ENCODE assay signal across 1 cellular context in genomic region chr7:121395961-121396757, GRCh38.
TF ChIP-seq lines count a peak whose summit lies in the region.

FAM3C (minus strand) TSS chr7:121396308; CDS start chr7:121382969, 13,339 bp downstream.

TF ChIP-seq in HepG2, 621 proteins besides CTCF, POLR2A, EP300 and RAD21 (continued from another document and continues in another):
- peak; percentile 21; the same call in 1 of the 2 replicates for TF ChIP-seq SMAD3 (CRISPR knock-in tag; IDR thresholded peaks at IDR 0.05)
- TF ChIP-seq, protein P1, sequence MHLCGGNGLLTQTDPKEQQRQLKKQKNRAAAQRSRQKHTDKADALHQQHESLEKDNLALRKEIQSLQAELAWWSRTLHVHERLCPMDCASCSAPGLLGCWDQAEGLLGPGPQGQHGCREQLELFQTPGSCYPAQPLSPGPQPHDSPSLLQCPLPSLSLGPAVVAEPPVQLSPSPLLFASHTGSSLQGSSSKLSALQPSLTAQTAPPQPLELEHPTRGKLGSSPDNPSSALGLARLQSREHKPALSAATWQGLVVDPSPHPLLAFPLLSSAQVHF (CRISPR knock-in tag; IDR thresholded peaks at IDR 0.05), result no peak
- no peak for TF ChIP-seq ZNF83 (CRISPR knock-in tag; IDR thresholded peaks at IDR 0.05; ENCODE audit: borderline replicate concordance)
- no peak for TF ChIP-seq DBP (CRISPR knock-in tag; IDR thresholded peaks at IDR 0.05; ENCODE audit: not compliant biosample characterization)
- TF ChIP-seq ZFP36L2 (CRISPR knock-in tag; IDR thresholded peaks at IDR 0.05), result no peak
- no peak for TF ChIP-seq BRCA1 (CRISPR knock-in tag; IDR thresholded peaks at IDR 0.05)
- peak; percentile 18; the same call in 1 of the 2 replicates for TF ChIP-seq ZNF335 (CRISPR knock-in tag; IDR thresholded peaks at IDR 0.05)
- peak; percentile 81; the same call in 1 of the 2 replicates for TF ChIP-seq ZNF451 (CRISPR knock-in tag; IDR thresholded peaks at IDR 0.05)
- TF ChIP-seq, protein P2, sequence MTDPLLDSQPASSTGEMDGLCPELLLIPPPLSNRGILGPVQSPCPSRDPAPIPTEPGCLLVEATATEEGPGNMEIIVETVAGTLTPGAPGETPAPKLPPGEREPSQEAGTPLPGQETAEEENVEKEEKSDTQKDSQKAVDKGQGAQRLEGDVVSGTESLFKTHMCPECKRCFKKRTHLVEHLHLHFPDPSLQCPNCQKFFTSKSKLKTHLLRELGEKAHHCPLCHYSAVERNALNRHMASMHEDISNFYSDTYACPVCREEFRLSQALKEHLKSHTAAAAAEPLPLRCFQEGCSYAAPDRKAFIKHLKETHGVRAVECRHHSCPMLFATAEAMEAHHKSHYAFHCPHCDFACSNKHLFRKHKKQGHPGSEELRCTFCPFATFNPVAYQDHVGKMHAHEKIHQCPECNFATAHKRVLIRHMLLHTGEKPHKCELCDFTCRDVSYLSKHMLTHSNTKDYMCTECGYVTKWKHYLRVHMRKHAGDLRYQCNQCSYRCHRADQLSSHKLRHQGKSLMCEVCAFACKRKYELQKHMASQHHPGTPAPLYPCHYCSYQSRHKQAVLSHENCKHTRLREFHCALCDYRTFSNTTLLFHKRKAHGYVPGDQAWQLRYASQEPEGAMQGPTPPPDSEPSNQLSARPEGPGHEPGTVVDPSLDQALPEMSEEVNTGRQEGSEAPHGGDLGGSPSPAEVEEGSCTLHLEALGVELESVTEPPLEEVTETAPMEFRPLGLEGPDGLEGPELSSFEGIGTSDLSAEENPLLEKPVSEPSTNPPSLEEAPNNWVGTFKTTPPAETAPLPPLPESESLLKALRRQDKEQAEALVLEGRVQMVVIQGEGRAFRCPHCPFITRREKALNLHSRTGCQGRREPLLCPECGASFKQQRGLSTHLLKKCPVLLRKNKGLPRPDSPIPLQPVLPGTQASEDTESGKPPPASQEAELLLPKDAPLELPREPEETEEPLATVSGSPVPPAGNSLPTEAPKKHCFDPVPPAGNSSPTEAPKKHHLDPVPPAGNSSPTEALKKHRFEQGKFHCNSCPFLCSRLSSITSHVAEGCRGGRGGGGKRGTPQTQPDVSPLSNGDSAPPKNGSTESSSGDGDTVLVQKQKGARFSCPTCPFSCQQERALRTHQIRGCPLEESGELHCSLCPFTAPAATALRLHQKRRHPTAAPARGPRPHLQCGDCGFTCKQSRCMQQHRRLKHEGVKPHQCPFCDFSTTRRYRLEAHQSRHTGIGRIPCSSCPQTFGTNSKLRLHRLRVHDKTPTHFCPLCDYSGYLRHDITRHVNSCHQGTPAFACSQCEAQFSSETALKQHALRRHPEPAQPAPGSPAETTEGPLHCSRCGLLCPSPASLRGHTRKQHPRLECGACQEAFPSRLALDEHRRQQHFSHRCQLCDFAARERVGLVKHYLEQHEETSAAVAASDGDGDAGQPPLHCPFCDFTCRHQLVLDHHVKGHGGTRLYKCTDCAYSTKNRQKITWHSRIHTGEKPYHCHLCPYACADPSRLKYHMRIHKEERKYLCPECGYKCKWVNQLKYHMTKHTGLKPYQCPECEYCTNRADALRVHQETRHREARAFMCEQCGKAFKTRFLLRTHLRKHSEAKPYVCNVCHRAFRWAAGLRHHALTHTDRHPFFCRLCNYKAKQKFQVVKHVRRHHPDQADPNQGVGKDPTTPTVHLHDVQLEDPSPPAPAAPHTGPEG (CRISPR knock-in tag; IDR thresholded peaks at IDR 0.05), result peak; percentile 35; the same call in 1 of the 2 replicates
- TF ChIP-seq ZFP41 (CRISPR knock-in tag; IDR thresholded peaks at IDR 0.05; ENCODE audit: borderline replicate concordance), result no peak
- no peak for TF ChIP-seq SRF (IDR thresholded peaks at IDR 0.05; ENCODE audit: low read depth, low read length)
- TF ChIP-seq ZNF251 (CRISPR knock-in tag; IDR thresholded peaks at IDR 0.05), result no peak
- no peak for TF ChIP-seq PTBP1 (IDR thresholded peaks at IDR 0.05; ENCODE audit: low read depth, low read length, poor library complexity, severe bottlenecking)
- peak; percentile 57; the same call in 1 of the 2 replicates for TF ChIP-seq ZSCAN25 (CRISPR knock-in tag; IDR thresholded peaks at IDR 0.05)
- TF ChIP-seq, protein P3, sequence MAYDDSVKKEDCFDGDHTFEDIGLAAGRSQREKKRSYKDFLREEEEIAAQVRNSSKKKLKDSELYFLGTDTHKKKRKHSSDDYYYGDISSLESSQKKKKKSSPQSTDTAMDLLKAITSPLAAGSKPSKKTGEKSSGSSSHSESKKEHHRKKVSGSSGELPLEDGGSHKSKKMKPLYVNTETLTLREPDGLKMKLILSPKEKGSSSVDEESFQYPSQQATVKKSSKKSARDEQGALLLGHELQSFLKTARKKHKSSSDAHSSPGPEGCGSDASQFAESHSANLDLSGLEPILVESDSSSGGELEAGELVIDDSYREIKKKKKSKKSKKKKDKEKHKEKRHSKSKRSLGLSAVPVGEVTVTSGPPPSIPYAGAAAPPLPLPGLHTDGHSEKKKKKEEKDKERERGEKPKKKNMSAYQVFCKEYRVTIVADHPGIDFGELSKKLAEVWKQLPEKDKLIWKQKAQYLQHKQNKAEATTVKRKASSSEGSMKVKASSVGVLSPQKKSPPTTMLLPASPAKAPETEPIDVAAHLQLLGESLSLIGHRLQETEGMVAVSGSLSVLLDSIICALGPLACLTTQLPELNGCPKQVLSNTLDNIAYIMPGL (CRISPR knock-in tag; IDR thresholded peaks at IDR 0.05; ENCODE audit: borderline replicate concordance in 1 of 2, low read depth in 1 of 2), result peak; percentile 94 to 98
- no peak for TF ChIP-seq ZNF17 (CRISPR knock-in tag; IDR thresholded peaks at IDR 0.05)
- TF ChIP-seq, protein P4, sequence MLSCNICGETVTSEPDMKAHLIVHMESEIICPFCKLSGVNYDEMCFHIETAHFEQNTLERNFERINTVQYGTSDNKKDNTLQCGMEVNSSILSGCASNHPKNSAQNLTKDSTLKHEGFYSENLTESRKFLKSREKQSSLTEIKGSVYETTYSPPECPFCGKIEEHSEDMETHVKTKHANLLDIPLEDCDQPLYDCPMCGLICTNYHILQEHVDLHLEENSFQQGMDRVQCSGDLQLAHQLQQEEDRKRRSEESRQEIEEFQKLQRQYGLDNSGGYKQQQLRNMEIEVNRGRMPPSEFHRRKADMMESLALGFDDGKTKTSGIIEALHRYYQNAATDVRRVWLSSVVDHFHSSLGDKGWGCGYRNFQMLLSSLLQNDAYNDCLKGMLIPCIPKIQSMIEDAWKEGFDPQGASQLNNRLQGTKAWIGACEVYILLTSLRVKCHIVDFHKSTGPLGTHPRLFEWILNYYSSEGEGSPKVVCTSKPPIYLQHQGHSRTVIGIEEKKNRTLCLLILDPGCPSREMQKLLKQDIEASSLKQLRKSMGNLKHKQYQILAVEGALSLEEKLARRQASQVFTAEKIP (CRISPR knock-in tag; IDR thresholded peaks at IDR 0.05; ENCODE audit: borderline replicate concordance), result no peak
- no peak for TF ChIP-seq ZNF496 (CRISPR knock-in tag; IDR thresholded peaks at IDR 0.05; ENCODE audit: insufficient replicate concordance)
- TF ChIP-seq, protein P5, sequence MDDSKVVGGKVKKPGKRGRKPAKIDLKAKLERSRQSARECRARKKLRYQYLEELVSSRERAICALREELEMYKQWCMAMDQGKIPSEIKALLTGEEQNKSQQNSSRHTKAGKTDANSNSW (CRISPR knock-in tag; IDR thresholded peaks at IDR 0.05; ENCODE audit: borderline replicate concordance), result no peak
- no peak for TF ChIP-seq BCLAF1 (IDR thresholded peaks at IDR 0.05)
- TF ChIP-seq ZNF20 (CRISPR knock-in tag; IDR thresholded peaks at IDR 0.05), result no peak
- TF ChIP-seq TEAD3 (CRISPR knock-in tag; optimal IDR thresholded peaks at IDR 0.05; ENCODE audit: borderline replicate concordance), result peak; percentile 52
- TF ChIP-seq MAFF (IDR thresholded peaks at IDR 0.05; ENCODE audit: low read depth, low read length), result no peak
- TF ChIP-seq ZNF547 (CRISPR knock-in tag; IDR thresholded peaks at IDR 0.05), result peak; percentile 87
- TF ChIP-seq RAD51 (IDR thresholded peaks at IDR 0.05; ENCODE audit: borderline replicate concordance), result no peak
- no peak for TF ChIP-seq FOXJ3 (CRISPR knock-in tag; IDR thresholded peaks at IDR 0.05; ENCODE audit: borderline replicate concordance)
- no peak for TF ChIP-seq NFE2L1 (CRISPR knock-in tag; IDR thresholded peaks at IDR 0.05; ENCODE audit: borderline replicate concordance)
- TF ChIP-seq, protein P6, sequence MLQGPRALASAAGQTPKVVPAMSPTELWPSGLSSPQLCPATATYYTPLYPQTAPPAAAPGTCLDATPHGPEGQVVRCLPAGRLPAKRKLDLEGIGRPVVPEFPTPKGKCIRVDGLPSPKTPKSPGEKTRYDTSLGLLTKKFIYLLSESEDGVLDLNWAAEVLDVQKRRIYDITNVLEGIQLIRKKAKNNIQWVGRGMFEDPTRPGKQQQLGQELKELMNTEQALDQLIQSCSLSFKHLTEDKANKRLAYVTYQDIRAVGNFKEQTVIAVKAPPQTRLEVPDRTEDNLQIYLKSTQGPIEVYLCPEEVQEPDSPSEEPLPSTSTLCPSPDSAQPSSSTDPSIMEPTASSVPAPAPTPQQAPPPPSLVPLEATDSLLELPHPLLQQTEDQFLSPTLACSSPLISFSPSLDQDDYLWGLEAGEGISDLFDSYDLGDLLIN (CRISPR knock-in tag; IDR thresholded peaks at IDR 0.05; ENCODE audit: borderline replicate concordance), result no peak
- no peak for TF ChIP-seq PRMT3 (CRISPR knock-in tag; IDR thresholded peaks at IDR 0.05; ENCODE audit: borderline replicate concordance, low read depth)
- TF ChIP-seq ZSCAN29 (CRISPR knock-in tag; conservative IDR thresholded peaks at IDR 0.05), result no peak
- TF ChIP-seq ARID3A (IDR thresholded peaks at IDR 0.05; ENCODE audit: low read depth, low read length), result no peak; the same call in 1 of the 2 replicates
- no peak for TF ChIP-seq CSRNP2 (CRISPR knock-in tag; conservative IDR thresholded peaks at IDR 0.05; ENCODE audit: low read depth)
- no peak for TF ChIP-seq MIER2 (CRISPR knock-in tag; IDR thresholded peaks at IDR 0.05)
- no peak for TF ChIP-seq CENPT (CRISPR knock-in tag; IDR thresholded peaks at IDR 0.05; ENCODE audit: low read depth)
- no peak for TF ChIP-seq REL (CRISPR knock-in tag; conservative IDR thresholded peaks at IDR 0.05)
- no peak for TF ChIP-seq ZNF180 (CRISPR knock-in tag; IDR thresholded peaks at IDR 0.05; ENCODE audit: borderline replicate concordance, low read depth)
- no peak for TF ChIP-seq PCBP2 (optimal IDR thresholded peaks at IDR 0.05; ENCODE audit: low read depth, low read length, poor library complexity, severe bottlenecking)
- TF ChIP-seq DNMT3B (CRISPR knock-in tag; conservative IDR thresholded peaks at IDR 0.05), result no peak
- TF ChIP-seq TEF (CRISPR knock-in tag; IDR thresholded peaks at IDR 0.05), result no peak
- TF ChIP-seq ZNF724P (CRISPR knock-in tag; IDR thresholded peaks at IDR 0.05; ENCODE audit: borderline replicate concordance), result peak; percentile 72; the same call in 1 of the 2 replicates
- no peak for TF ChIP-seq ZC3H4 (CRISPR knock-in tag; IDR thresholded peaks at IDR 0.05; ENCODE audit: borderline replicate concordance)
- no peak for TF ChIP-seq ZSCAN22 (CRISPR knock-in tag; IDR thresholded peaks at IDR 0.05)
